In genomic region chr12:9617124-9617523, GRCh38 we compare ENCODE assay signal across 20 cellular contexts. TPM values are rescaled to one million over a fixed set of nuclear protein-coding genes. Genes with fewer than 3 reads are reported as not detected.
"Had no signal": no experiment of that assay in that cellular context is flagged by ENCODE, and none has a peak within 500 bp of the region (broad histone marks: within the 10 kb centered on the region; RNA-seq: fewer than 3 reads in every experiment).

No MANE protein-coding gene starts in this region.

- H3K36me3 Mint-ChIP-seq: activated CD4-positive, alpha-beta memory T cell treated with anti-CD3 and anti-CD28 coated beads for 36 hours had no signal

- H3K4me3 Mint-ChIP-seq: activated CD4-positive, alpha-beta memory T cell treated with anti-CD3 and anti-CD28 coated beads for 36 hours; activated naive CD8-positive, alpha-beta T cell treated with anti-CD3 and anti-CD28 coated beads, Interleukin-2, amount 50 U/mL, for 24 hours; neural crest cell had no signal

- H3K27ac Mint-ChIP-seq: activated naive CD8-positive, alpha-beta T cell treated with anti-CD3 and anti-CD28 coated beads, Interleukin-2, amount 50 U/mL, for 24 hours had no signal

- H3K27ac ChIP-seq: ascending aorta, left ventricle myocardium inferior, suprapubic skin had no signal

- H3K36me3 ChIP-seq: ascending aorta, heart right ventricle, left ventricle myocardium inferior, suprapubic skin, upper lobe of left lung had no signal

- DNase-seq: activated CD4-positive, alpha-beta memory T cell treated with anti-CD3 and anti-CD28 coated beads for 36 hours; activated naive CD4-positive, alpha-beta T cell treated with Interleukin-2 at 50 U/mL for 16 hours; activated naive CD8-positive, alpha-beta T cell treated with anti-CD3 and anti-CD28 coated beads, Interleukin-2, amount 50 U/mL, for 24 hours; heart right ventricle; islet precursor cell; left ventricle myocardium inferior; mesenchymal stem cell; stimulated activated CD4-positive, alpha-beta T cell treated with anti-CD3 and anti-CD28 coated beads, Interleukin-2, amount 100 ng/mL, for 24 hours; stimulated activated naive CD8-positive, alpha-beta T cell treated with anti-CD3 and anti-CD28 coated beads, Interleukin-15, Interleukin-2, amounts not matched to agents 100 U/mL and 50 U/mL, for 24 hours; upper lobe of left lung had no signal

- ATAC-seq: activated CD4-positive, CD25-positive, alpha-beta regulatory T cell treated with anti-CD3 and anti-CD28 coated beads, Interleukin-2, amount 50 U/mL, for 24 hours; activated naive CD8-positive, alpha-beta T cell treated with anti-CD3 and anti-CD28 coated beads, Interleukin-2, amount 50 U/mL, for 24 hours; heart right ventricle; sciatic nerve; stimulated activated naive CD8-positive, alpha-beta T cell treated with anti-CD3 and anti-CD28 coated beads, Interleukin-15, Interleukin-2, amounts not matched to agents 100 U/mL and 50 U/mL, for 24 hours had no signal

- FAIRE-seq: bronchial epithelial cell, endothelial cell of umbilical vein, frontal cortex had no signal

- H3K27me3 Mint-ChIP-seq: activated CD4-positive, alpha-beta memory T cell treated with anti-CD3 and anti-CD28 coated beads for 36 hours; activated naive CD8-positive, alpha-beta T cell treated with anti-CD3 and anti-CD28 coated beads, Interleukin-2, amount 50 U/mL, for 24 hours had no signal

- H3K4me1 ChIP-seq: ascending aorta, left ventricle myocardium inferior, suprapubic skin, upper lobe of left lung had no signal

- H3K9me3 ChIP-seq: ascending aorta, suprapubic skin, upper lobe of left lung had no signal

- H3K4me1 Mint-ChIP-seq: neural crest cell had no signal

- H3K27me3 ChIP-seq: ascending aorta, heart right ventricle, suprapubic skin, upper lobe of left lung had no signal

- H3K4me3 ChIP-seq: ascending aorta, heart right ventricle, left ventricle myocardium inferior, suprapubic skin, upper lobe of left lung had no signal

RNA-seq across cellular contexts. Expression of gene KLRB1, which starts 9.4 kb away (rescaled TPM):
- total RNA-seq: ascending aorta, bronchial epithelial cell, endothelial cell of umbilical vein, frontal cortex, neural crest cell, osteocyte, pulmonary artery endothelial cell, suprapubic skin had no signal
- polyA plus RNA-seq: endothelial cell of umbilical vein had no signal

RNA-seq across cellular contexts. Expression of gene CLEC2D, which starts 52.4 kb away (rescaled TPM):
- total RNA-seq: ascending aorta had no signal
